ENCODE assay signal across 2 cellular contexts in the genomic region with DNA sequence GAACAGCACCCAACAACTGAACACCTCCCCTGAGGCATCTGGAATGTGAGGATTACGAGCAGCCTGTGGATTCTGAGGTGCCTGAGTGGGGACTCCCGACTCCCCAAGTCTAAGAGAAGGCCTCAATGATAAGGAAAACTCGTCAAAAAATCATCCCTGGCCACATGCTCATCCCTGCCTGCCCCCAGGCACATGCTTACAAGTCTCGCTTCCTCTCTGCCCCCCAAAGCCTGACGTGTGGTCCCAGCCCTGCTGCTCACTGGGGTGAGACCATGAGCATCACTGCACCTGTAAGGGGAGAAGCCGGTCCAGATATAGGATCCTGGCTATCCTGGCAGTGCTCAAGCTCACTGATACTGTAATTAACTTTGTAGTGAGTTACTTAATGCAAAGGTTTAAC.
TF ChIP-seq lines count a peak whose summit lies in the region.

No MANE protein-coding gene starts in this region.

TF ChIP-seq in SK-N-SH, 30 proteins besides CTCF, POLR2A, EP300 and RAD21 (continued from another document):
- TF ChIP-seq, protein P1, sequence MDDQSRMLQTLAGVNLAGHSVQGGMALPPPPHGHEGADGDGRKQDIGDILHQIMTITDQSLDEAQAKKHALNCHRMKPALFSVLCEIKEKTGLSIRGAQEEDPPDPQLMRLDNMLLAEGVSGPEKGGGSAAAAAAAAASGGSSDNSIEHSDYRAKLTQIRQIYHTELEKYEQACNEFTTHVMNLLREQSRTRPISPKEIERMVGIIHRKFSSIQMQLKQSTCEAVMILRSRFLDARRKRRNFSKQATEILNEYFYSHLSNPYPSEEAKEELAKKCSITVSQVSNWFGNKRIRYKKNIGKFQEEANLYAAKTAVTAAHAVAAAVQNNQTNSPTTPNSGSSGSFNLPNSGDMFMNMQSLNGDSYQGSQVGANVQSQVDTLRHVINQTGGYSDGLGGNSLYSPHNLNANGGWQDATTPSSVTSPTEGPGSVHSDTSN (IDR thresholded peaks at IDR 0.05): no peak
- TF ChIP-seq NFIC (IDR thresholded peaks at IDR 0.05; ENCODE audit: borderline replicate concordance): no peak
- TF ChIP-seq TAF1 (IDR thresholded peaks at IDR 0.05; ENCODE audit: borderline replicate concordance, low read depth, low read length): no peak
- no peak for TF ChIP-seq NRF1 (IDR thresholded peaks at IDR 0.05; ENCODE audit: low read depth, low read length)

TF ChIP-seq in SK-N-SH treated with all-trans-retinoic acid at 6 μM for 48 hours, 23 proteins besides CTCF, POLR2A, EP300 and RAD21 (continued from another document):
- TF ChIP-seq TSHZ2 (CRISPR knock-in tag; IDR thresholded peaks at IDR 0.05) (no peak), RARB (CRISPR knock-in tag; IDR thresholded peaks at IDR 0.05) (no peak), ZC3H10 (CRISPR knock-in tag; IDR thresholded peaks at IDR 0.05) (no peak), ARNTL (CRISPR knock-in tag; IDR thresholded peaks at IDR 0.05; ENCODE audit: borderline replicate concordance, low read depth) (no peak), CSDC2 (CRISPR knock-in tag; IDR thresholded peaks at IDR 0.05) (no peak), PPARA (CRISPR knock-in tag; IDR thresholded peaks at IDR 0.05; ENCODE audit: borderline replicate concordance) (no peak)
